ENCODE assay signal across 10 cellular contexts in genomic region chr16:7086842-7087616, GRCh38.
DNase-seq lines count a peak whose midpoint lies in the region; ATAC-seq and TF ChIP-seq lines count a peak whose summit lies in the region.
"Had no signal": no experiment of that assay in that cellular context is flagged by ENCODE, and none has a peak within 500 bp of the region (broad histone marks: within the 10 kb centered on the region; RNA-seq: fewer than 3 reads in every experiment).

No MANE protein-coding gene starts in this region.

- H4K20me1 ChIP-seq in MM.1S (ENCODE audit: insufficient read depth, low read length), result no peaks in the 10 kb centered on the region

- H3K36me3 ChIP-seq in Panc1 (ENCODE audit: control insufficient read depth, insufficient read depth, low read length), result no peaks in the 10 kb centered on the region
- no peaks in the 10 kb centered on the region for H3K36me3 ChIP-seq in MM.1S (replicated peaks; ENCODE audit: insufficient read depth, low read length)

- no peaks in the 10 kb centered on the region for H3K9me3 Mint-ChIP-seq in type B pancreatic cell

- H3K4me3 ChIP-seq in Panc1 (ENCODE audit: low read depth in 2 of 2, low read length in 2 of 2) (no peak overlapping the region), MM.1S (ENCODE audit: low read length) (no peak overlapping the region)

- H3K9me2 ChIP-seq in MM.1S (replicated peaks; ENCODE audit: insufficient read depth, low read length), result no peaks in the 10 kb centered on the region

- TF ChIP-seq CTCF in Panc1 (IDR thresholded peaks at IDR 0.05) (peak; percentile 65), type B pancreatic cell (conservative IDR thresholded peaks at IDR 0.05) (peak; percentile 75), MM.1S (IDR thresholded peaks at IDR 0.05; ENCODE audit: low read length) (no peak)

- H3K9ac ChIP-seq in MM.1S (ENCODE audit: low read length), result no peak overlapping the region

- no peaks in the 10 kb centered on the region for H3K4me1 Mint-ChIP-seq in type B pancreatic cell (ENCODE audit: unreplicated experiment)
- H3K4me1 Mint-ChIP-seq: B cell had no signal

- no peak overlapping the region for H2AFZ ChIP-seq in MM.1S (ENCODE audit: low read length)

- no peaks in the 10 kb centered on the region for H3K79me2 ChIP-seq in MM.1S (ENCODE audit: low read length)

- H3K4me2 ChIP-seq in MM.1S (ENCODE audit: low read depth, low read length), result no peak overlapping the region

- H3K4me1 ChIP-seq in Panc1 (ENCODE audit: control insufficient read depth, insufficient read depth, low read length), result no peaks in the 10 kb centered on the region
- no peaks in the 10 kb centered on the region for H3K4me1 ChIP-seq in MM.1S (ENCODE audit: low read length)

- no peaks in the 10 kb centered on the region for H3K36me3 Mint-ChIP-seq in type B pancreatic cell

- DNase-seq in activated CD4-positive, alpha-beta T cell treated with anti-CD3 and anti-CD28 coated beads for 48 hours, result peak; percentile 3
- no peak for DNase-seq in activated CD4-positive, alpha-beta T cell treated with anti-CD3 and anti-CD28 coated beads, Interleukin-2, amount 50 U/mL, for 4 hours
- DNase-seq in Panc1 (ENCODE audit: low read depth, low spot score), result no peak
- DNase-seq in inferior parietal cortex (ENCODE audit: extremely low spot score), result peak; percentile 32
- DNase-seq in type B pancreatic cell (ENCODE audit: extremely low spot score, unreplicated experiment), result peak; percentile 68
- no peak for DNase-seq in MM.1S
- no peak for DNase-seq in NCI-H1048 (lab: John Stamatoyannopoulos, UW)

- H3F3A ChIP-seq in MM.1S (ENCODE audit: insufficient read depth, low read length), result no peaks in the 10 kb centered on the region

- H3K27ac ChIP-seq in Panc1 (ENCODE audit: low read length), result no peak overlapping the region
- H3K27ac ChIP-seq in MM.1S (ENCODE audit: low read length), result no peak overlapping the region

- BruUV-seq in Panc1 (replicated peaks; lab: Mats Ljungman, UMichigan), result no TSS peak

- no peaks in the 10 kb centered on the region for H3K9me3 ChIP-seq in Panc1 (ENCODE audit: control insufficient read depth, insufficient read depth, low read depth, low read length)
- no peaks in the 10 kb centered on the region for H3K9me3 ChIP-seq in MM.1S (replicated peaks; ENCODE audit: insufficient read depth, low read length)

- H3K27me3 ChIP-seq in Panc1 (ENCODE audit: control insufficient read depth, insufficient read depth, low read length), result peaks cover 6% of the 10 kb centered on the region; the same call in 1 of the 2 replicates
- H3K27me3 ChIP-seq in MM.1S (replicated peaks; ENCODE audit: insufficient read depth, low read length), result no peaks in the 10 kb centered on the region

- peaks cover 61% of the 10 kb centered on the region for H3K27me3 Mint-ChIP-seq in type B pancreatic cell
- H3K27me3 Mint-ChIP-seq: B cell had no signal

- H3K4me3 Mint-ChIP-seq in type B pancreatic cell, result no peak overlapping the region
- H3K4me3 Mint-ChIP-seq: B cell had no signal

- POLR2A ChIA-PET in Panc1 (lab: Charles Lee), result no interaction called here

- in situ Hi-C loops in Panc1 (cut with HindIII; ENCODE audit: low pct_unique_long_range_greater_than_20kb, low sequenced_read_pairs), result no loop called here

- no peak overlapping the region for H3K27ac Mint-ChIP-seq in type B pancreatic cell
- H3K27ac Mint-ChIP-seq: B cell had no signal

- intact Hi-C loops in Panc1 (cut with micrococcal nuclease; ENCODE audit: unreplicated experiment), result no loop called here

- CTCF ChIA-PET in Panc1 (lab: Charles Lee), result no interaction called here

- peak; percentile 87 for ATAC-seq in Panc1
- no peak for ATAC-seq in HG02870 (IDR thresholded peaks at IDR 0.05; ENCODE audit: unreplicated experiment)
- ATAC-seq: left colon had no signal

Comparison
In these comparisons a context has a peak if more than half of its experiments do, and no peak if none do; other contexts are left out.
1. DNase-seq: peak in activated CD4-positive, alpha-beta T cell treated with anti-CD3 and anti-CD28 coated beads for 48 hours (single experiment), inferior parietal cortex (single experiment) and type B pancreatic cell (single experiment); none in activated CD4-positive, alpha-beta T cell treated with anti-CD3 and anti-CD28 coated beads, Interleukin-2, amount 50 U/mL, for 4 hours (0 of 2), Panc1 (single experiment), MM.1S (single experiment) and NCI-H1048 (single experiment).